2 cellular contexts compared by ENCODE assay signal in genomic region chr12:68812553-68813241, GRCh38.
TF ChIP-seq lines count a peak whose summit lies in the region.

No MANE protein-coding gene starts in this region.

TF ChIP-seq in SK-N-SH treated with all-trans-retinoic acid at 6 μM for 48 hours, 23 proteins besides CTCF, POLR2A, EP300 and RAD21 (continued from another document):
- TF ChIP-seq PATZ1 (CRISPR knock-in tag; IDR thresholded peaks at IDR 0.05; ENCODE audit: borderline replicate concordance), result no peak
- no peak for TF ChIP-seq RARB (CRISPR knock-in tag; IDR thresholded peaks at IDR 0.05)
- no peak for TF ChIP-seq ARNTL (CRISPR knock-in tag; IDR thresholded peaks at IDR 0.05; ENCODE audit: borderline replicate concordance, low read depth)
- no peak for TF ChIP-seq BACH2 (CRISPR knock-in tag; IDR thresholded peaks at IDR 0.05; ENCODE audit: borderline replicate concordance)
- no peak for TF ChIP-seq PPARA (CRISPR knock-in tag; IDR thresholded peaks at IDR 0.05; ENCODE audit: borderline replicate concordance)
- TF ChIP-seq ZC3H10 (CRISPR knock-in tag; IDR thresholded peaks at IDR 0.05), result no peak
- no peak for TF ChIP-seq ISL1 (CRISPR knock-in tag; IDR thresholded peaks at IDR 0.05)

TF ChIP-seq in endothelial cell of umbilical vein, 7 proteins besides CTCF, POLR2A, EP300 and RAD21 (continued from another document):
- no peak for TF ChIP-seq EZH2 (IDR thresholded peaks at IDR 0.05; ENCODE audit: borderline replicate concordance, low read depth, low read length, severe bottlenecking)
- TF ChIP-seq GATA2 (IDR thresholded peaks at IDR 0.05; ENCODE audit: insufficient read depth, insufficient read length, low read depth, low read length), result no peak
